16 cellular contexts compared by ENCODE assay signal in genomic region chr12:72207756-72208155, GRCh38.
DNase-seq lines count a peak whose midpoint lies in the region; ATAC-seq and TF ChIP-seq lines count a peak whose summit lies in the region.
"Had no signal": no experiment of that assay in that cellular context is flagged by ENCODE, and none has a peak within 500 bp of the region (broad histone marks: within the 10 kb centered on the region; RNA-seq: fewer than 3 reads in every experiment).

No MANE protein-coding gene starts in this region.

- no peak overlapping the region for H3K14ac ChIP-seq in IMR-90 (replicated peaks; ENCODE audit: low read depth, low read length)

- H3K18ac ChIP-seq in IMR-90 (ENCODE audit: low read depth, low read length), result no peak overlapping the region

- H2BK120ac ChIP-seq in IMR-90 (ENCODE audit: low read depth, low read length), result no peak overlapping the region

- no peak for ATAC-seq in IMR-90 (ENCODE audit: low read depth)
- ATAC-seq in activated T-helper 17 cell treated with anti-CD3 and anti-CD28 coated beads, Interleukin-2, amount 50 U/mL, for 72 hours (replicated peaks), result no peak
- ATAC-seq: Right ventricle myocardium inferior had no signal

- no peak for TF ChIP-seq POLR2A in IMR-90 (IDR thresholded peaks at IDR 0.05; ENCODE audit: low read depth, low read length)

- H2AK9ac ChIP-seq in IMR-90 (replicated peaks; ENCODE audit: low read depth, low read length, poor library complexity), result no peak overlapping the region

- H3K79me1 ChIP-seq in IMR-90 (ENCODE audit: low read depth in 1 of 2, low read length in 2 of 2), result no peaks in the 10 kb centered on the region

- DNase-seq in A172 (ENCODE audit: low spot score) (peak; percentile 13), IMR-90 (no peak), dorsolateral prefrontal cortex (peak in 3 of 10 donors; percentile 7 to 31 (median 25)), neural crest cell (ENCODE audit: low read depth, low spot score) (no peak), RKO (ENCODE audit: low spot score) (no peak), osteoblast (ENCODE audit: insufficient read length, low spot score, missing footprints) (no peak)
- DNase-seq in activated effector memory CD4-positive, alpha-beta T cell treated with anti-CD3 and anti-CD28 coated beads, Interleukin-2, amount 50 U/mL, for 16 hours, result no peak
- DNase-seq: DMS79, GM23248, KBM-7, NCI-H1048, NCI-H2081 treated with DMSO at 0.1 percent for 48 hours, NCI-H226 had no signal

- H3K4me2 ChIP-seq in IMR-90 (ENCODE audit: low read depth, low read length) (no peak overlapping the region; the same call in 1 of the 2 replicates), osteoblast (ENCODE audit: insufficient read depth, low read length) (no peak overlapping the region)

- no peaks in the 10 kb centered on the region for H3K27me3 Mint-ChIP-seq in neural crest cell (ENCODE audit: low read depth)
- peaks cover 5% of the 10 kb centered on the region for H3K27me3 Mint-ChIP-seq in activated T-helper 17 cell treated with anti-CD3 and anti-CD28 coated beads, Interleukin-2, amount 50 U/mL, for 72 hours

- H4K91ac ChIP-seq in IMR-90 (ENCODE audit: insufficient read depth, low read depth, low read length), result no peak overlapping the region

- H2AFZ ChIP-seq in IMR-90 (replicated peaks; ENCODE audit: low read length, poor library complexity) (no peak overlapping the region), osteoblast (ENCODE audit: low read length) (no peak overlapping the region)
- H2AFZ ChIP-seq: GM23248 had no signal

- H3K4me1 Mint-ChIP-seq in neural crest cell, result peaks cover 19% of the 10 kb centered on the region
- no peaks in the 10 kb centered on the region for H3K4me1 Mint-ChIP-seq in activated T-helper 17 cell treated with anti-CD3 and anti-CD28 coated beads, Interleukin-2, amount 50 U/mL, for 72 hours

- H3K56ac ChIP-seq in IMR-90 (ENCODE audit: extremely low read depth, insufficient read depth, low read length), result no peak overlapping the region

- H3K27me3 ChIP-seq in IMR-90 (ENCODE audit: control insufficient read depth, insufficient read depth, low read length) (no peaks in the 10 kb centered on the region), dorsolateral prefrontal cortex (no peaks in the 10 kb centered on the region), osteoblast (ENCODE audit: insufficient read depth, low read length) (no peaks in the 10 kb centered on the region)

- 83% methylated on average over 3 of the region's 6 CpGs; no CpG with 5 or more reads in 1 of the 2 experiments for WGBS in IMR-90 (ENCODE audit: extremely low coverage in 2 of 2, insufficient read length in 1 of 2), 2 experiments

- no peak overlapping the region for H2BK20ac ChIP-seq in IMR-90 (ENCODE audit: low read depth, low read length)

- H4K20me1 ChIP-seq in IMR-90 (ENCODE audit: insufficient read depth, low read length) (no peaks in the 10 kb centered on the region), osteoblast (ENCODE audit: insufficient read depth, low read length) (no peaks in the 10 kb centered on the region)

- POLR2A ChIA-PET in IMR-90 (lab: Charles Lee; ENCODE audit: unreplicated experiment), result no interaction called here

- no peak for TF ChIP-seq RAD21 in IMR-90 (IDR thresholded peaks at IDR 0.05; ENCODE audit: low read length)

- H3K36me3 ChIP-seq in IMR-90 (ENCODE audit: control insufficient read depth, insufficient read depth, low read length), result no peaks in the 10 kb centered on the region
- H3K36me3 ChIP-seq in osteoblast (ENCODE audit: insufficient read depth, low read length), result no peaks in the 10 kb centered on the region

- H2AK5ac ChIP-seq in IMR-90 (ENCODE audit: low read depth, low read length), result no peak overlapping the region

- peak overlapping the region; percentile 12 for H2BK5ac ChIP-seq in IMR-90 (ENCODE audit: low read depth, low read length, poor library complexity, severe bottlenecking)

- peak overlapping the region; percentile 2 for H3K27ac Mint-ChIP-seq in neural crest cell (ENCODE audit: unreplicated experiment)
- H3K27ac Mint-ChIP-seq in activated T-helper 17 cell treated with anti-CD3 and anti-CD28 coated beads, Interleukin-2, amount 50 U/mL, for 72 hours, result no peak overlapping the region

- H3K4me1 ChIP-seq in IMR-90 (ENCODE audit: control insufficient read depth, insufficient read depth, low read length) (peaks cover 2% of the 10 kb centered on the region; the same call in 1 of the 2 replicates), osteoblast (ENCODE audit: insufficient read depth, low read length) (no peaks in the 10 kb centered on the region)

- no peaks in the 10 kb centered on the region for H3K36me3 Mint-ChIP-seq in neural crest cell (ENCODE audit: low read depth)
- no peaks in the 10 kb centered on the region for H3K36me3 Mint-ChIP-seq in activated T-helper 17 cell treated with anti-CD3 and anti-CD28 coated beads, Interleukin-2, amount 50 U/mL, for 72 hours (ENCODE audit: low read depth)

- no peak overlapping the region for H2BK15ac ChIP-seq in IMR-90 (ENCODE audit: low read depth, low read length)

- no peak overlapping the region for H3K4me3 Mint-ChIP-seq in neural crest cell
- no peak overlapping the region for H3K4me3 Mint-ChIP-seq in activated T-helper 17 cell treated with anti-CD3 and anti-CD28 coated beads, Interleukin-2, amount 50 U/mL, for 72 hours

- no peak overlapping the region for H3K4ac ChIP-seq in IMR-90 (ENCODE audit: low read depth, low read length)

- no TSS peak for BruUV-seq in IMR-90 (replicated peaks; lab: Mats Ljungman, UMichigan)

- in situ Hi-C loops in IMR-90 (cut with MboI; ENCODE audit: low sequenced_read_pairs), result no loop called here

- no peaks in the 10 kb centered on the region for H3K79me2 ChIP-seq in osteoblast (ENCODE audit: insufficient read depth, low read length)

- no peaks in the 10 kb centered on the region for H3K9me3 Mint-ChIP-seq in neural crest cell
- no peaks in the 10 kb centered on the region for H3K9me3 Mint-ChIP-seq in activated T-helper 17 cell treated with anti-CD3 and anti-CD28 coated beads, Interleukin-2, amount 50 U/mL, for 72 hours

- dilution Hi-C loops in IMR-90 (cut with HindIII; ENCODE audit: low sequenced_read_pairs, unreplicated experiment), result no loop called here

- no peak overlapping the region for H4K8ac ChIP-seq in IMR-90 (ENCODE audit: low read depth in 2 of 2, low read length in 2 of 2)

- no peaks in the 10 kb centered on the region; the same call in 1 of the 2 replicates for H3K9me1 ChIP-seq in IMR-90 (ENCODE audit: insufficient read depth, low read length)

- H3K27ac ChIP-seq in IMR-90 (ENCODE audit: insufficient read depth, low read length), result no peak overlapping the region
- peak overlapping the region in 33 of 59 donors; percentile 7 to 74 (median 40) for H3K27ac ChIP-seq in dorsolateral prefrontal cortex
- no peak overlapping the region for H3K27ac ChIP-seq in osteoblast (ENCODE audit: low read depth, low read length)
- H3K27ac ChIP-seq: GM23248, HL-60 had no signal

- H3K4me3 ChIP-seq in IMR-90 (ENCODE audit: insufficient read depth, low read depth, low read length) (no peak overlapping the region), dorsolateral prefrontal cortex (no peak overlapping the region), osteoblast (ENCODE audit: insufficient read depth, low read length) (no peak overlapping the region)
- H3K4me3 ChIP-seq: GM23248 had no signal

- H3K9ac ChIP-seq in IMR-90 (ENCODE audit: low read depth, low read length), result no peak overlapping the region
- H3K9ac ChIP-seq: GM23248 had no signal

- intact Hi-C loops in IMR-90 (cut with micrococcal nuclease) (no loop called here), dorsolateral prefrontal cortex (cut with DNase I) (no loop called here)

- H3K23ac ChIP-seq in IMR-90 (ENCODE audit: low read depth, low read length), result no peak overlapping the region

- H4K5ac ChIP-seq in IMR-90 (ENCODE audit: low read depth, low read length), result no peak overlapping the region

- no peaks in the 10 kb centered on the region for H3K9me3 ChIP-seq in IMR-90 (ENCODE audit: control insufficient read depth, insufficient read depth, low read length)
- no peaks in the 10 kb centered on the region for H3K9me3 ChIP-seq in osteoblast (ENCODE audit: low read depth, low read length)

- TF ChIP-seq CTCF in IMR-90 (conservative IDR thresholded peaks at IDR 0.05; ENCODE audit: low read depth, low read length) (no peak), dorsolateral prefrontal cortex (IDR thresholded peaks at IDR 0.05 in 54 of 56, conservative IDR thresholded peaks at IDR 0.05 in 2 of 56; ENCODE audit: low read depth in 1 of 56, partially characterized antibody in 56 of 56) (no peak), neural crest cell (conservative IDR thresholded peaks at IDR 0.05) (no peak), osteoblast (IDR thresholded peaks at IDR 0.05; ENCODE audit: extremely low read depth, low read depth, low read length) (no peak)

- CTCF ChIA-PET in IMR-90 (lab: Yijun Ruan, JAX), result no interaction called here

TF ChIP-seq in IMR-90, 13 proteins besides CTCF, POLR2A, EP300 and RAD21 (continues in another document):
- TF ChIP-seq USF2 (IDR thresholded peaks at IDR 0.05; ENCODE audit: low read depth, low read length) (no peak), SMC3 (IDR thresholded peaks at IDR 0.05; ENCODE audit: low read depth, low read length) (no peak), MXI1 (IDR thresholded peaks at IDR 0.05; ENCODE audit: borderline replicate concordance, low read depth, low read length) (no peak), BHLHE40 (IDR thresholded peaks at IDR 0.05; ENCODE audit: low read depth, low read length) (no peak), ELK1 (IDR thresholded peaks at IDR 0.05; ENCODE audit: borderline replicate concordance, low read depth, low read length) (no peak), CEBPB (IDR thresholded peaks at IDR 0.05; ENCODE audit: low read depth, low read length) (no peak), NFE2L2 (IDR thresholded peaks at IDR 0.05; ENCODE audit: low read depth, low read length) (no peak), MAZ (IDR thresholded peaks at IDR 0.05; ENCODE audit: borderline replicate concordance, low read depth, low read length) (no peak), RCOR1 (IDR thresholded peaks at IDR 0.05; ENCODE audit: insufficient replicate concordance, low read length) (no peak)

Comparison
In these comparisons a context has a peak if more than half of its experiments do, and no peak if none do; other contexts are left out.
1. H3K27ac ChIP-seq: peak in dorsolateral prefrontal cortex (33 of 59); none in IMR-90 (single experiment) and osteoblast (single experiment).